In genomic region chr11:68121067-68121899, GRCh38 we compare ENCODE assay signal across 8 cellular contexts. TPM values are rescaled to one million over a fixed set of nuclear protein-coding genes. Genes with fewer than 3 reads are reported as not detected.
A peak's percentile ranks its signal among the peaks of the same experiment; 100 is the strongest.
DNase-seq lines count a peak whose midpoint lies in the region; ATAC-seq, FAIRE-seq and TF ChIP-seq lines count a peak whose summit lies in the region.

CHKA (minus strand) TSS chr11:68121388; CDS start chr11:68121177, 211 bp downstream.

- DNase-seq in H54 (ENCODE audit: insufficient read length, low spot score) = peak; percentile 91
- DNase-seq in LoVo (ENCODE audit: low spot score) = peak; percentile 95
- DNase-seq in SIG-M5 (lab: John Stamatoyannopoulos, UW) = peak; percentile 12
- DNase-seq in activated gamma-delta T cell (lab: John Stamatoyannopoulos, UW) = peak; percentile 83
- DNase-seq in fibroblast of the conjunctiva (ENCODE audit: low read depth) = peak; percentile 58
- DNase-seq in stimulated activated naive CD8-positive, alpha-beta T cell treated with anti-CD3 and anti-CD28 coated beads, Interleukin-15, amount 100 ng/mL, for 72 hours = peak; percentile 92 to 93

- H3K4me1 Mint-ChIP-seq in stimulated activated naive CD8-positive, alpha-beta T cell treated with anti-CD3 and anti-CD28 coated beads, Interleukin-15, amount 100 ng/mL, for 72 hours = peaks cover 31% of the 10 kb centered on the region

- peak within 1 kb of the TSS; percentile 55 for H3K4me2 ChIP-seq in neural cell (ENCODE audit: low read length)

- peak within 1 kb of the TSS; percentile 58 for H3K27ac ChIP-seq in neural cell (ENCODE audit: low read length)

- no peaks in the 10 kb centered on the region for H4K20me1 ChIP-seq in neural cell (ENCODE audit: insufficient read depth)

- no peaks in the 10 kb centered on the region for H3K9me2 ChIP-seq in neural cell (ENCODE audit: insufficient read depth, low read length)

- no peaks in the 10 kb centered on the region for H3K27me3 Mint-ChIP-seq in stimulated activated naive CD8-positive, alpha-beta T cell treated with anti-CD3 and anti-CD28 coated beads, Interleukin-15, amount 100 ng/mL, for 72 hours

- FAIRE-seq in H54 (lab: Jason Lieb, UNC) = no peak

- TF ChIP-seq RAD21 in neural cell (conservative IDR thresholded peaks at IDR 0.05) = no peak

- H3K9me3 Mint-ChIP-seq in stimulated activated naive CD8-positive, alpha-beta T cell treated with anti-CD3 and anti-CD28 coated beads, Interleukin-15, amount 100 ng/mL, for 72 hours = no peaks in the 10 kb centered on the region

- H3F3A ChIP-seq in neural cell (ENCODE audit: insufficient read depth, low read length, poor library complexity, severe bottlenecking) = no peaks in the 10 kb centered on the region

- H3K4me3 Mint-ChIP-seq in stimulated activated naive CD8-positive, alpha-beta T cell treated with anti-CD3 and anti-CD28 coated beads, Interleukin-15, amount 100 ng/mL, for 72 hours = peak within 1 kb of the TSS; percentile 91 to 93

- H3K36me3 ChIP-seq in ES-I3 (ENCODE audit: insufficient read depth, low read length) (no peaks in the 10 kb centered on the region), neural cell (ENCODE audit: insufficient read depth, low read length) (no peaks in the 10 kb centered on the region)

- H3K27ac Mint-ChIP-seq in stimulated activated naive CD8-positive, alpha-beta T cell treated with anti-CD3 and anti-CD28 coated beads, Interleukin-15, amount 100 ng/mL, for 72 hours = peak within 1 kb of the TSS; percentile 83 to 89

- TF ChIP-seq POLR2A in H54 (IDR thresholded peaks at IDR 0.05; ENCODE audit: low read depth, low read length) = peak; percentile 95

- H3K9me3 ChIP-seq in ES-I3 (ENCODE audit: control insufficient read depth, insufficient read depth, low read length) = no peaks in the 10 kb centered on the region
- no peaks in the 10 kb centered on the region for H3K9me3 ChIP-seq in neural cell (ENCODE audit: low read length)

- TF ChIP-seq CTCF in neural cell (IDR thresholded peaks at IDR 0.05; ENCODE audit: poor library complexity, severe bottlenecking) = peak; percentile 7

- peak; percentile 36 for TF ChIP-seq EP300 in neural cell (conservative IDR thresholded peaks at IDR 0.05; ENCODE audit: poor library complexity, severe bottlenecking)

- peaks cover 39% of the 10 kb centered on the region for H3K4me1 ChIP-seq in ES-I3 (ENCODE audit: insufficient read depth, low read length)

- ATAC-seq in stimulated activated naive CD8-positive, alpha-beta T cell treated with anti-CD3 and anti-CD28 coated beads, Interleukin-15, amount 100 ng/mL, for 72 hours = peak; percentile 94

- no peaks in the 10 kb centered on the region for H3K27me3 ChIP-seq in neural cell (ENCODE audit: insufficient read depth, low read depth, low read length)

- H3K79me2 ChIP-seq in neural cell (replicated peaks; ENCODE audit: insufficient read depth, low read length) = peaks cover 36% of the 10 kb centered on the region

- H3K9ac ChIP-seq in ES-I3 (ENCODE audit: low read depth, low read length) (peak within 1 kb of the TSS; percentile 83), neural cell (ENCODE audit: low read length) (peak within 1 kb of the TSS; percentile 69)

- H3K4me3 ChIP-seq in neural cell (ENCODE audit: low read length) = peak within 1 kb of the TSS; percentile 81

- H2AFZ ChIP-seq in neural cell (ENCODE audit: low read depth, low read length) = peak within 1 kb of the TSS; percentile 38

TF ChIP-seq in neural cell, 6 proteins besides CTCF, POLR2A, EP300 and RAD21:
- TF ChIP-seq TAF1 (IDR thresholded peaks at IDR 0.05; ENCODE audit: low read depth) (peak; percentile 91), POLR2AphosphoS5 (IDR thresholded peaks at IDR 0.05) (peak; percentile 81), MXI1 (conservative IDR thresholded peaks at IDR 0.05; ENCODE audit: poor library complexity, severe bottlenecking) (peak; percentile 82), REST (IDR thresholded peaks at IDR 0.05; ENCODE audit: borderline replicate concordance) (peak; percentile 46), EZH2 (IDR thresholded peaks at IDR 0.05; ENCODE audit: borderline replicate concordance, insufficient read depth, low read length, poor library complexity, severe bottlenecking) (no peak), SMC3 (conservative IDR thresholded peaks at IDR 0.05; ENCODE audit: poor library complexity) (peak; percentile 11)

RNA-seq across cellular contexts. Expression of gene CHKA, which starts in this region (rescaled TPM):
- polyA plus RNA-seq in neural cell = 89.3 and 90.0 TPM in 2 replicates
- polyA minus RNA-seq in neural cell = 37.0 and 37.2 TPM in 2 replicates

Comparison
In these comparisons a context has a peak if more than half of its experiments do, and no peak if none do; other contexts are left out.
1. Peak in every context shown above with its lines: DNase-seq, ATAC-seq, H3K4me3 ChIP-seq and H3K27ac ChIP-seq.
2. DNase-seq: peak in every context shown above with its lines; median percentile 95 in LoVo; 92 in stimulated activated naive CD8-positive, alpha-beta T cell treated with anti-CD3 and anti-CD28 coated beads, Interleukin-15, amount 100 ng/mL, for 72 hours; 91 in H54; 83 in activated gamma-delta T cell; 58 in fibroblast of the conjunctiva; 12 in SIG-M5.